8 cellular contexts compared by ENCODE assay signal in genomic region chr1:1471389-1472045, GRCh38. TPM values are rescaled to one million over a fixed set of nuclear protein-coding genes. Genes with fewer than 3 reads are reported as not detected.
DNase-seq lines count a peak whose midpoint lies in the region; ATAC-seq, FAIRE-seq and TF ChIP-seq lines count a peak whose summit lies in the region.

Gene ATAD3B, plus strand, starts transcription at chr1:1471765. Its CDS starts 120 bp downstream, at chr1:1471885.

- H4K20me1 ChIP-seq in Loucy (ENCODE audit: insufficient read depth, low read length, poor library complexity, severe bottlenecking): peaks cover 12% of the 10 kb centered on the region

- H3K4me1 Mint-ChIP-seq in natural killer cell treated with Interleukin-12 subunit alpha and Interleukin-12 subunit beta and Interleukin-15 and Interleukin-18, amount 100 ng/mL, for 72 hours (ENCODE audit: low read depth in 2 of 2): peaks cover 8 to 11% of the 10 kb centered on the region in 2 donors

- DNase-seq in ELF-1 (ENCODE audit: low read depth, low spot score): peak; percentile 91
- DNase-seq in H54 (ENCODE audit: insufficient read length, low spot score): peak; percentile 80
- peak; percentile 93 to 96 for DNase-seq in SHP77 (lab: John Stamatoyannopoulos, UW)
- peak; percentile 80 for DNase-seq in activated effector memory CD4-positive, alpha-beta T cell treated with Interleukin-2 at 50 U/mL for 16 hours
- DNase-seq in fibroblast of pulmonary artery (ENCODE audit: low read depth): peak; percentile 91
- peak; percentile 93 for DNase-seq in natural killer cell treated with Interleukin-12 subunit alpha and Interleukin-12 subunit beta and Interleukin-15 and Interleukin-18, amount 100 ng/mL, for 72 hours (ENCODE audit: low spot score)
- peak; percentile 93 for DNase-seq in stimulated activated naive CD4-positive, alpha-beta T cell treated with Interleukin-2 at 50 U/mL for 16 hours (lab: John Stamatoyannopoulos, UW)

- H3K4me2 ChIP-seq in Loucy (ENCODE audit: low read depth, low read length, poor library complexity, severe bottlenecking): peak within 1 kb of the TSS; percentile 94

- peak within 1 kb of the TSS; percentile 83 for H3K9ac ChIP-seq in Loucy (ENCODE audit: low read depth, low read length, poor library complexity, severe bottlenecking)

- 0 out of 2 replicates have a peak, but pooled peaks cover 3% of the 10 kb centered on the region for H3F3A ChIP-seq in Loucy (ENCODE audit: low read depth)

- H3K27me3 ChIP-seq in Loucy (ENCODE audit: insufficient read depth, low read length, poor library complexity, severe bottlenecking): no peaks in the 10 kb centered on the region

- FAIRE-seq in H54 (lab: Jason Lieb, UNC): no peak

- H3K9me3 Mint-ChIP-seq in natural killer cell treated with Interleukin-12 subunit alpha and Interleukin-12 subunit beta and Interleukin-15 and Interleukin-18, amount 100 ng/mL, for 72 hours: no peaks in the 10 kb centered on the region

- peak; percentile 95 to 98 for ATAC-seq in natural killer cell treated with Interleukin-12 subunit alpha and Interleukin-12 subunit beta and Interleukin-15 and Interleukin-18, amount 100 ng/mL, for 72 hours

- H3K36me3 Mint-ChIP-seq in natural killer cell treated with Interleukin-12 subunit alpha and Interleukin-12 subunit beta and Interleukin-15 and Interleukin-18, amount 100 ng/mL, for 72 hours: no peaks in the 10 kb centered on the region

- peaks cover 14% of the 10 kb centered on the region for H3K4me1 ChIP-seq in Loucy (ENCODE audit: insufficient read depth, low read length, poor library complexity, severe bottlenecking)

- peak; percentile 65 for TF ChIP-seq POLR2A in H54 (IDR thresholded peaks at IDR 0.05; ENCODE audit: low read depth, low read length)

- H2AFZ ChIP-seq in Loucy (ENCODE audit: low read length): peak within 1 kb of the TSS; percentile 85

- no peaks in the 10 kb centered on the region for H3K9me2 ChIP-seq in Loucy (replicated peaks; ENCODE audit: low read depth, low read length)

- H3K36me3 ChIP-seq in Loucy (ENCODE audit: insufficient read depth, low read length): no peaks in the 10 kb centered on the region

- peaks cover 24% of the 10 kb centered on the region for H3K79me2 ChIP-seq in Loucy (ENCODE audit: insufficient read depth, low read length)

- peak within 1 kb of the TSS; percentile 93 for H3K4me3 Mint-ChIP-seq in natural killer cell treated with Interleukin-12 subunit alpha and Interleukin-12 subunit beta and Interleukin-15 and Interleukin-18, amount 100 ng/mL, for 72 hours

- H3K27ac Mint-ChIP-seq in natural killer cell treated with Interleukin-12 subunit alpha and Interleukin-12 subunit beta and Interleukin-15 and Interleukin-18, amount 100 ng/mL, for 72 hours: peak within 1 kb of the TSS; percentile 38 to 86

- no peaks in the 10 kb centered on the region for H3K27me3 Mint-ChIP-seq in natural killer cell treated with Interleukin-12 subunit alpha and Interleukin-12 subunit beta and Interleukin-15 and Interleukin-18, amount 100 ng/mL, for 72 hours

- peak within 1 kb of the TSS; percentile 85 for H3K4me3 ChIP-seq in Loucy (ENCODE audit: low read length, poor library complexity, severe bottlenecking)
- peak within 1 kb of the TSS; percentile 86 for H3K4me3 ChIP-seq in fibroblast of pulmonary artery (replicated peaks; ENCODE audit: low read depth, low read length)

- H3K9me3 ChIP-seq in Loucy (ENCODE audit: insufficient read depth, low read depth, low read length): no peaks in the 10 kb centered on the region

- no peak for TF ChIP-seq CTCF in Loucy (conservative IDR thresholded peaks at IDR 0.05; ENCODE audit: low read length)
- no peak for TF ChIP-seq CTCF in fibroblast of pulmonary artery (IDR thresholded peaks at IDR 0.05; ENCODE audit: low read length, missing control alignments)

RNA-seq across cellular contexts. Expression of gene ATAD3B, which starts in this region (rescaled TPM):
- 100 to 1,000 TPM in 1 of 2 donors, 10 to 100 TPM in 1; 56.6 to 126 TPM for total RNA-seq in natural killer cell treated with Interleukin-12 subunit alpha and Interleukin-12 subunit beta and Interleukin-15 and Interleukin-18, amount 100 ng/mL, for 72 hours

Comparison
In these comparisons a context has a peak if more than half of its experiments do, and no peak if none do; other contexts are left out.
1. Peak in every context shown above with its lines: DNase-seq, ATAC-seq and H3K4me3 ChIP-seq.